23 cellular contexts compared by ENCODE assay signal in the genomic region with DNA sequence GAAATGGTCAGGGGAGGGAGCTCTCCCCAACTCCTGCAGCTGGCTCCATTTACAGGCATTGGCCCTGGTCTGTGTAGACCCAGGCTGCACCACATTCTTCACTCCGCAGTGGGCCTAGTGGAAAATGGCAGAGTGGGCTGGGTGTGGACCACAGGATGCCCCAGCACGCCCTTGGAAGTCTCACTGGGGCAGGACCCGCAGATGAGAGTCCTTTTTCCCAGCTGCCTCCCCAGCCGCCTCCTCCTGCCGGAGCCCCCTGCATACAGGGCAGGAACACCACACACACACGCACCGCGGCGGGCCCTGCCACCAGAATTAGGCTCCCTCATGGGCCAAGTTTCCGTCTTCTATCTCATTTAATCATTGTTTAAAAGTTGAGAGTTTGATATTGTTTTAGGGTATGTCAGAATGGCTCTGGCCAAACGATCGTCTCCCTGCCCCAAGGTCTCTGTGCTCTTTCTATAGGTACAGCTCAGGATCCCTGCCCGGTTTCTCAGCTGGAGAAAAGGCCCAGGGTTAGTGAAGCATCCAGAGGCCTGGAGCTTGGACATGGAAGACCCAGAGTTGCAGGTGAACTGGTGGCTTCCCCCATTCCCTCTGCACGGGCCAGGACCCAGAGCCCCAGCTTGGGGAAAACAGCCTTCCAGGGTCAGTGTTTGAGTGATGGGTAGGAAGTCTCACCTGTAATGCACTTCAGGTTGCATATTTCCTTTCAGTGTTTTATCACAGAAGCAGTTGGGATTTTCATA. TPM values are rescaled to one million over a fixed set of nuclear protein-coding genes. Genes with fewer than 3 reads are reported as not detected.
"Had no signal": no experiment of that assay in that cellular context is flagged by ENCODE, and none has a peak within 500 bp of the region (broad histone marks: within the 10 kb centered on the region; RNA-seq: fewer than 3 reads in every experiment).

No MANE protein-coding gene starts in this region.

- H3K4me3 Mint-ChIP-seq: activated naive CD8-positive, alpha-beta T cell; naive thymus-derived CD8-positive, alpha-beta T cell; T-cell had no signal

- H3K4me3 ChIP-seq: colonic mucosa, gastrocnemius medialis, left lung, pancreas, tibial nerve, uterus had no signal

- H3K9me3 Mint-ChIP-seq: naive thymus-derived CD8-positive, alpha-beta T cell; T-cell had no signal

- DNase-seq: activated CD4-positive, alpha-beta T cell treated with anti-CD3 and anti-CD28 coated beads for 1 hour; activated CD8-positive, alpha-beta memory T cell treated with anti-CD3 and anti-CD28 coated beads for 24 hours; activated CD8-positive, alpha-beta memory T cell treated with anti-CD3 and anti-CD28 coated beads, Interleukin-2, amount 50 U/mL, for 48 hours; activated gamma-delta T cell; activated T-cell treated with anti-CD3 and anti-CD28 coated beads, Interleukin-2, amount 50 U/mL, for 48 hours; central memory CD4-positive, alpha-beta T cell; colonic mucosa; mesenchymal stem cell; naive thymus-derived CD8-positive, alpha-beta T cell; stimulated activated CD4-positive, alpha-beta T cell treated with anti-CD3 and anti-CD28 coated beads, Interleukin-1b, Interleukin-23, amount 100 ng/mL, for 48 hours; stimulated activated CD8-positive, alpha-beta memory T cell treated with anti-CD3 and anti-CD28 coated beads, Interleukin-4, amount 100 ng/mL, for 48 hours; stimulated activated naive CD4-positive, alpha-beta T cell treated with Interleukin-2 at 50 U/mL for 16 hours; T-cell; T1000; uterus had no signal

- H3K27me3 ChIP-seq: colonic mucosa, gastrocnemius medialis, pancreas, tibial nerve, uterus had no signal

- ATAC-seq: left lung; naive thymus-derived CD8-positive, alpha-beta T cell; pancreas; SK-N-SH treated with all-trans-retinoic acid at 6 μM for 48 hours; T-cell had no signal

- H3K27ac ChIP-seq: colonic mucosa, left lung, neutrophil, pancreas, uterus had no signal

- H3K36me3 ChIP-seq: colonic mucosa, uterus had no signal

- H3K27ac Mint-ChIP-seq: activated naive CD8-positive, alpha-beta T cell; naive thymus-derived CD8-positive, alpha-beta T cell; T-cell had no signal

- H3K4me1 ChIP-seq: colonic mucosa, left lung, pancreas, tibial nerve, uterus had no signal

- H3K36me3 Mint-ChIP-seq: activated naive CD8-positive, alpha-beta T cell had no signal

- H3K9me3 ChIP-seq: colonic mucosa, gastrocnemius medialis, left lung, neutrophil, pancreas, tibial nerve, uterus had no signal

RNA-seq across cellular contexts. Expression of gene ZNF467, which starts 42.0 kb away (rescaled TPM):
- total RNA-seq: kidney epithelial cell had no signal
